17 cellular contexts compared by ENCODE assay signal in the genomic region with DNA sequence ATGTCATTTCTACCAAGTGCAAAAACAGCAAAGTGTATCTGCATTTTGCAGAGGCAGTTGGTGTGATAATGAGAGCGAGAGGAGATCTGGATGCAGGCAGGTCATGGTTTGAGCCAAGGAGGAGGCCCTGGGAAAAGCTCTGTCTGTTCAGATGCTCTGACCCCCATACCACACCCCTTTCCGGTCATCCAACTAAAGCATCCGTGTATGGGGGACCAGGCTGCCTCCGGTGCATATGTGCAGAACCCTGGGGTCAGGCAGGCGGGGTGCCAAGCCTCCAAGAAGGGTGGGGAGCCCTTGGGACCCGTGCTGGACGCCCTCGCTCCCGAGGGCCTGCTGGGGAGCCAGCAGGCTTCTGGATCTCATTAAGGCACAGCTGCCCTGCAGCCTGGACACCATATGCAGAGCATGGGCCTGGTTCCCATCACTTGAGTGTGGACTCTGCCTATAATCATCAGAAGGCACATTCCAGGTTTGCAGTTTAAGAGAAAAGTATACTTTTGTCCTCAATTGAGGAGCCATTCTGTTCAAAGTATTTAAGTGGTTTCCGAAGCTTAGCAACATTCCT. TPM values are rescaled to one million over a fixed set of nuclear protein-coding genes. Genes with fewer than 3 reads are reported as not detected.
DNase-seq lines count a peak whose midpoint lies in the region; ATAC-seq and TF ChIP-seq lines count a peak whose summit lies in the region.
"Had no signal": no experiment of that assay in that cellular context is flagged by ENCODE, and none has a peak within 500 bp of the region (broad histone marks: within the 10 kb centered on the region; RNA-seq: fewer than 3 reads in every experiment).

No MANE protein-coding gene starts in this region.

- no peaks in the 10 kb centered on the region for H3K79me1 ChIP-seq in H9 (ENCODE audit: insufficient read depth, low read depth, low read length, poor library complexity, severe bottlenecking)

- peaks cover 4 to 5% of the 10 kb centered on the region in 2 experiments; a peak in 2 of 4 replicates for H3K4me1 Mint-ChIP-seq in H9

- TF ChIP-seq POLR2A in prostate gland (IDR thresholded peaks at IDR 0.05), result no peak

- no peak overlapping the region for H3K23ac ChIP-seq in H9 (ENCODE audit: insufficient read length, low read depth, low read length)

- H3K9me3 Mint-ChIP-seq in H9, result no peaks in the 10 kb centered on the region
- H3K9me3 Mint-ChIP-seq: naive thymus-derived CD8-positive, alpha-beta T cell had no signal

- H2BK5ac ChIP-seq in H9 (ENCODE audit: insufficient read length, low read length), result no peak overlapping the region

- H3K56ac ChIP-seq in H9 (ENCODE audit: insufficient read length, low read depth, low read length), result no peak overlapping the region

- H3K36me3 ChIP-seq in prostate gland (no peaks in the 10 kb centered on the region), aorta (ENCODE audit: control insufficient read depth in 1 of 2, insufficient read depth in 2 of 2, low read length in 1 of 2) (no peaks in the 10 kb centered on the region)

- no peak overlapping the region for H2BK15ac ChIP-seq in H9 (ENCODE audit: low read depth, low read length)

- no peak overlapping the region for H3K4me3 Mint-ChIP-seq in H9
- H3K4me3 Mint-ChIP-seq: naive thymus-derived CD8-positive, alpha-beta T cell had no signal

- TF ChIP-seq CTCF in prostate gland (IDR thresholded peaks at IDR 0.05), result no peak
- TF ChIP-seq CTCF in H9 (conservative IDR thresholded peaks at IDR 0.05), result no peak

- no peak overlapping the region for H2BK120ac ChIP-seq in H9 (ENCODE audit: low read depth, low read length, poor library complexity, severe bottlenecking)

- H4K8ac ChIP-seq in H9 (replicated peaks; ENCODE audit: insufficient read length, low read depth, low read length), result no peak overlapping the region

- H3K4me3 ChIP-seq in prostate gland (no peak overlapping the region), aorta (ENCODE audit: low read length in 2 of 2) (no peak overlapping the region)
- H3K4me3 ChIP-seq: lung had no signal

- no peak overlapping the region for H2AFZ ChIP-seq in H9 (ENCODE audit: low read length)

- H3K23me2 ChIP-seq in H9 (ENCODE audit: insufficient read length, low read depth, low read length, poor library complexity, severe bottlenecking), result no peaks in the 10 kb centered on the region

- H3K4ac ChIP-seq in H9 (ENCODE audit: low read depth, low read length), result no peak overlapping the region

- no peak overlapping the region for H3K27ac Mint-ChIP-seq in H9
- H3K27ac Mint-ChIP-seq: naive thymus-derived CD8-positive, alpha-beta T cell had no signal

- no peaks in the 10 kb centered on the region for H3K79me2 ChIP-seq in H9 (ENCODE audit: insufficient read depth, low read length)

- H4K5ac ChIP-seq in H9 (ENCODE audit: insufficient read length, low read depth, low read length), result no peak overlapping the region

- H3K14ac ChIP-seq in H9 (ENCODE audit: insufficient read depth, low read length), result no peak overlapping the region

- no peak overlapping the region for H3K18ac ChIP-seq in H9 (ENCODE audit: insufficient read length, low read depth, low read length)

- H3K9ac ChIP-seq in H9 (ENCODE audit: extremely low read depth, insufficient read length, low read length), result no peak overlapping the region

- H3K36me3 Mint-ChIP-seq in H9 (ENCODE audit: insufficient read depth in 1 of 3, low read depth in 3 of 3), result no peaks in the 10 kb centered on the region
- H3K36me3 Mint-ChIP-seq: naive thymus-derived CD8-positive, alpha-beta T cell had no signal

- intact Hi-C loops in prostate gland (cut with DNase I), result loop anchor here (10.0 kb wide), 1 partner anchor 47 kb away; no protein-coding TSS in a partner anchor
- intact Hi-C loops in aorta (cut with DNase I), result loop anchor here in 1 of 2 donors (5.0 kb wide), 1 partner anchor 114 kb away; no protein-coding TSS in a partner anchor

- no peak overlapping the region for H2BK12ac ChIP-seq in H9 (ENCODE audit: insufficient read length, low read depth, low read length)

- no peaks in the 10 kb centered on the region for H3K9me3 ChIP-seq in prostate gland
- H3K9me3 ChIP-seq in H9 (ENCODE audit: control insufficient read depth, low read depth, low read length), result no peaks in the 10 kb centered on the region
- H3K9me3 ChIP-seq in aorta (ENCODE audit: control insufficient read depth, low read length), result no peaks in the 10 kb centered on the region

- DNase-seq in EH (ENCODE audit: low read depth), result peak; percentile 43
- peak; percentile 83 for DNase-seq in fibroblast of peridontal ligament (ENCODE audit: extremely low read depth)
- DNase-seq in prostate gland (ENCODE audit: low spot score), result no peak
- DNase-seq in H9, result no peak
- DNase-seq in activated T-cell treated with anti-CD3 and anti-CD28 coated beads for 4 hours, result no peak
- no peak for DNase-seq in aorta
- DNase-seq: activated effector memory CD4-positive, alpha-beta T cell treated with anti-CD3 and anti-CD28 coated beads, Interleukin-2, amount 50 U/mL, for 16 hours; anterior cingulate cortex; DND-41; foreskin keratinocyte; H7; naive thymus-derived CD8-positive, alpha-beta T cell; NCI-H1694 had no signal

- no peak overlapping the region for H4K91ac ChIP-seq in H9 (ENCODE audit: insufficient read length, low read depth, low read length)

- no peak overlapping the region for H2AK5ac ChIP-seq in H9 (ENCODE audit: insufficient read length, low read length)

- no peak overlapping the region for H2BK20ac ChIP-seq in H9 (ENCODE audit: low read depth, low read length, poor library complexity, severe bottlenecking)

- H3K4me2 ChIP-seq in H9 (ENCODE audit: insufficient read depth, insufficient read length, low read length), result no peak overlapping the region

- no peaks in the 10 kb centered on the region for H4K20me1 ChIP-seq in H9 (ENCODE audit: control insufficient read depth, insufficient read depth, insufficient read length)

- H3K27me3 ChIP-seq in prostate gland (replicated peaks; ENCODE audit: insufficient read depth) (no peaks in the 10 kb centered on the region), H9 (ENCODE audit: insufficient read depth, low read length) (no peaks in the 10 kb centered on the region), aorta (ENCODE audit: control insufficient read depth in 1 of 2, insufficient read depth in 2 of 2, low read length in 1 of 2) (no peaks in the 10 kb centered on the region)
- H3K27me3 ChIP-seq: foreskin keratinocyte had no signal

- peak overlapping the region; percentile 59 to 69 for H3K27ac ChIP-seq in prostate gland
- H3K27ac ChIP-seq in H9 (ENCODE audit: insufficient read length, low read depth, low read length), result no peak overlapping the region
- no peak overlapping the region for H3K27ac ChIP-seq in aorta (ENCODE audit: low read depth in 1 of 2, low read length in 2 of 2)
- H3K27ac ChIP-seq: C4-2B, foreskin keratinocyte had no signal

- ATAC-seq in SK-N-SH treated with all-trans-retinoic acid at 6 μM for 48 hours (peak; percentile 67), aorta (ENCODE audit: low FRiP score) (no peak), GM21825 (IDR thresholded peaks at IDR 0.05; ENCODE audit: unreplicated experiment) (no peak)
- ATAC-seq: naive thymus-derived CD8-positive, alpha-beta T cell had no signal

- no peaks in the 10 kb centered on the region for H3K27me3 Mint-ChIP-seq in H9 (ENCODE audit: low read depth)

- H3T11ph ChIP-seq in H9 (ENCODE audit: low read length), result no peak overlapping the region

- H3K4me1 ChIP-seq in prostate gland (replicated peaks) (peaks cover 3% of the 10 kb centered on the region), H9 (ENCODE audit: insufficient read depth, low read length) (no peaks in the 10 kb centered on the region), aorta (ENCODE audit: control insufficient read depth in 1 of 2, insufficient read depth in 2 of 2, low read length in 2 of 2) (no peaks in the 10 kb centered on the region)

- 75% methylated on average over 10 of the region's 10 CpGs for WGBS in prostate gland
- no CpG with 5 or more reads among the region's 10 CpGs for WGBS in H9 (ENCODE audit: extremely low coverage, insufficient read length, low lambda C conversion rate)
- WGBS in aorta, 2 donors, result 87 to 93% methylated on average over 10 of the region's 10 CpGs

TF ChIP-seq in SK-N-SH treated with all-trans-retinoic acid at 6 μM for 48 hours, 23 proteins besides CTCF, POLR2A, EP300 and RAD21 (continues in another document):
- 0 out of 2 replicates have a peak, but pooled peaks have one; percentile 17 for TF ChIP-seq ZNF70 (CRISPR knock-in tag; IDR thresholded peaks at IDR 0.05)
- TF ChIP-seq, protein P1, sequence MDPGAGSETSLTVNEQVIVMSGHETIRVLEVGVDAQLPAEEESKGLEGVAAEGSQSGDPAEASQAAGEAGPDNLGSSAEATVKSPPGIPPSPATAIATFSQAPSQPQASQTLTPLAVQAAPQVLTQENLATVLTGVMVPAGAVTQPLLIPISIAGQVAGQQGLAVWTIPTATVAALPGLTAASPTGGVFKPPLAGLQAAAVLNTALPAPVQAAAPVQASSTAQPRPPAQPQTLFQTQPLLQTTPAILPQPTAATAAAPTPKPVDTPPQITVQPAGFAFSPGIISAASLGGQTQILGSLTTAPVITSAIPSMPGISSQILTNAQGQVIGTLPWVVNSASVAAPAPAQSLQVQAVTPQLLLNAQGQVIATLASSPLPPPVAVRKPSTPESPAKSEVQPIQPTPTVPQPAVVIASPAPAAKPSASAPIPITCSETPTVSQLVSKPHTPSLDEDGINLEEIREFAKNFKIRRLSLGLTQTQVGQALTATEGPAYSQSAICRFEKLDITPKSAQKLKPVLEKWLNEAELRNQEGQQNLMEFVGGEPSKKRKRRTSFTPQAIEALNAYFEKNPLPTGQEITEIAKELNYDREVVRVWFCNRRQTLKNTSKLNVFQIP (CRISPR knock-in tag; IDR thresholded peaks at IDR 0.05; ENCODE audit: borderline replicate concordance, low read depth), result no peak
- TF ChIP-seq SNAI2 (CRISPR knock-in tag; IDR thresholded peaks at IDR 0.05), result peak; percentile 51; the same call in 1 of the 2 replicates

RNA-seq across cellular contexts. Expression of a gene that starts 56.1 kb away (rescaled TPM):
- total RNA-seq in prostate gland (10 to 100 TPM in 1 of 2 donors, 1 to 10 TPM in 1; 7.3 to 20.6 TPM), H9 (2021) (not detected in 2 replicates), aorta (10 to 100 TPM; 31.6 to 37.7 TPM)
- polyA plus RNA-seq in aorta, result 10 to 100 TPM in 1 of 2 donors, 1 to 10 TPM in 1; 7.1 to 35.4 TPM
- total RNA-seq: H7 had no signal

Comparison
In these comparisons a context has a peak if more than half of its experiments do, and no peak if none do; other contexts are left out.
1. DNase-seq: peak in EH (single experiment) and fibroblast of peridontal ligament (single experiment); none in prostate gland (single experiment), H9 (single experiment), activated T-cell treated with anti-CD3 and anti-CD28 coated beads for 4 hours (single experiment) and aorta (0 of 2).
2. H3K27ac ChIP-seq: peak in prostate gland (2 of 2); none in H9 (single experiment) and aorta (0 of 2).